Comparison of ENCODE assay signal across 2 cellular contexts in the genomic region with DNA sequence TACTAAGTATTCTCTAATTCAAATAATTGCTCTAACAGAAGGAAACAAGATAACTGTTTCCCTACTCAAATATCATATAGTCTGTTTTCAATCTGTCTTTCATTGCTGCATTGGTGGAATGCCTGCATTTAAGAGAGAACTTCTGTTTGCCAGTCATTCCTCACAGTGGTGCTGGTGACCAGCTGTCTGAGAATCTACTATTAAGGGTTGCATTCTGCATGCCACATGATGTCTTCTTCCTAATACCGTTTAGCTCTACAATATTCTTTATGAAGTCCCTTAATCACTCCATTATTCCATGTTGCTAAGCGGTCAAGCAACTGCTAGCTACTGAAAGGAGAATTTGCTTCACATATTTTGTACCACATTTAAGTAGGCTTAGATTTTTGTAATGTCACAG.
TF ChIP-seq lines count a peak whose summit lies in the region.

No MANE protein-coding gene starts in this region.

TF ChIP-seq in liver, 16 proteins besides CTCF, POLR2A, EP300 and RAD21 (continued from another document):
- TF ChIP-seq, protein P1, sequence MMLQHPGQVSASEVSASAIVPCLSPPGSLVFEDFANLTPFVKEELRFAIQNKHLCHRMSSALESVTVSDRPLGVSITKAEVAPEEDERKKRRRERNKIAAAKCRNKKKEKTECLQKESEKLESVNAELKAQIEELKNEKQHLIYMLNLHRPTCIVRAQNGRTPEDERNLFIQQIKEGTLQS (IDR thresholded peaks at IDR 0.05), result no peak
- TF ChIP-seq NR2F2 (IDR thresholded peaks at IDR 0.05) (no peak), YY1 (IDR thresholded peaks at IDR 0.05) (no peak), GABPA (IDR thresholded peaks at IDR 0.05 in 1 of 2, conservative IDR thresholded peaks at IDR 0.05 in 1 of 2) (no peak), EGR1 (IDR thresholded peaks at IDR 0.05; ENCODE audit: low read depth in 2 of 2) (no peak)
- TF ChIP-seq, protein P2, sequence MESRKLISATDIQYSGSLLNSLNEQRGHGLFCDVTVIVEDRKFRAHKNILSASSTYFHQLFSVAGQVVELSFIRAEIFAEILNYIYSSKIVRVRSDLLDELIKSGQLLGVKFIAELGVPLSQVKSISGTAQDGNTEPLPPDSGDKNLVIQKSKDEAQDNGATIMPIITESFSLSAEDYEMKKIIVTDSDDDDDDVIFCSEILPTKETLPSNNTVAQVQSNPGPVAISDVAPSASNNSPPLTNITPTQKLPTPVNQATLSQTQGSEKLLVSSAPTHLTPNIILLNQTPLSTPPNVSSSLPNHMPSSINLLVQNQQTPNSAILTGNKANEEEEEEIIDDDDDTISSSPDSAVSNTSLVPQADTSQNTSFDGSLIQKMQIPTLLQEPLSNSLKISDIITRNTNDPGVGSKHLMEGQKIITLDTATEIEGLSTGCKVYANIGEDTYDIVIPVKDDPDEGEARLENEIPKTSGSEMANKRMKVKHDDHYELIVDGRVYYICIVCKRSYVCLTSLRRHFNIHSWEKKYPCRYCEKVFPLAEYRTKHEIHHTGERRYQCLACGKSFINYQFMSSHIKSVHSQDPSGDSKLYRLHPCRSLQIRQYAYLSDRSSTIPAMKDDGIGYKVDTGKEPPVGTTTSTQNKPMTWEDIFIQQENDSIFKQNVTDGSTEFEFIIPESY (IDR thresholded peaks at IDR 0.05), result no peak

TF ChIP-seq in HepG2, 621 proteins besides CTCF, POLR2A, EP300 and RAD21:
- TF ChIP-seq, protein P3, sequence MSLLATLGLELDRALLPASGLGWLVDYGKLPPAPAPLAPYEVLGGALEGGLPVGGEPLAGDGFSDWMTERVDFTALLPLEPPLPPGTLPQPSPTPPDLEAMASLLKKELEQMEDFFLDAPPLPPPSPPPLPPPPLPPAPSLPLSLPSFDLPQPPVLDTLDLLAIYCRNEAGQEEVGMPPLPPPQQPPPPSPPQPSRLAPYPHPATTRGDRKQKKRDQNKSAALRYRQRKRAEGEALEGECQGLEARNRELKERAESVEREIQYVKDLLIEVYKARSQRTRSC (CRISPR knock-in tag; IDR thresholded peaks at IDR 0.05; ENCODE audit: low read depth), result no peak
- TF ChIP-seq DNMT1 (CRISPR knock-in tag; IDR thresholded peaks at IDR 0.05) (no peak), TOE1 (CRISPR knock-in tag; IDR thresholded peaks at IDR 0.05) (no peak), ZNF562 (CRISPR knock-in tag; IDR thresholded peaks at IDR 0.05; ENCODE audit: borderline replicate concordance) (no peak)
- TF ChIP-seq, protein P4, sequence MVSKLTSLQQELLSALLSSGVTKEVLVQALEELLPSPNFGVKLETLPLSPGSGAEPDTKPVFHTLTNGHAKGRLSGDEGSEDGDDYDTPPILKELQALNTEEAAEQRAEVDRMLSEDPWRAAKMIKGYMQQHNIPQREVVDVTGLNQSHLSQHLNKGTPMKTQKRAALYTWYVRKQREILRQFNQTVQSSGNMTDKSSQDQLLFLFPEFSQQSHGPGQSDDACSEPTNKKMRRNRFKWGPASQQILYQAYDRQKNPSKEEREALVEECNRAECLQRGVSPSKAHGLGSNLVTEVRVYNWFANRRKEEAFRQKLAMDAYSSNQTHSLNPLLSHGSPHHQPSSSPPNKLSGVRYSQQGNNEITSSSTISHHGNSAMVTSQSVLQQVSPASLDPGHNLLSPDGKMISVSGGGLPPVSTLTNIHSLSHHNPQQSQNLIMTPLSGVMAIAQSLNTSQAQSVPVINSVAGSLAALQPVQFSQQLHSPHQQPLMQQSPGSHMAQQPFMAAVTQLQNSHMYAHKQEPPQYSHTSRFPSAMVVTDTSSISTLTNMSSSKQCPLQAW (CRISPR knock-in tag; IDR thresholded peaks at IDR 0.05), result no peak
